Comparison of ENCODE assay signal across 2 cellular contexts in the genomic region with DNA sequence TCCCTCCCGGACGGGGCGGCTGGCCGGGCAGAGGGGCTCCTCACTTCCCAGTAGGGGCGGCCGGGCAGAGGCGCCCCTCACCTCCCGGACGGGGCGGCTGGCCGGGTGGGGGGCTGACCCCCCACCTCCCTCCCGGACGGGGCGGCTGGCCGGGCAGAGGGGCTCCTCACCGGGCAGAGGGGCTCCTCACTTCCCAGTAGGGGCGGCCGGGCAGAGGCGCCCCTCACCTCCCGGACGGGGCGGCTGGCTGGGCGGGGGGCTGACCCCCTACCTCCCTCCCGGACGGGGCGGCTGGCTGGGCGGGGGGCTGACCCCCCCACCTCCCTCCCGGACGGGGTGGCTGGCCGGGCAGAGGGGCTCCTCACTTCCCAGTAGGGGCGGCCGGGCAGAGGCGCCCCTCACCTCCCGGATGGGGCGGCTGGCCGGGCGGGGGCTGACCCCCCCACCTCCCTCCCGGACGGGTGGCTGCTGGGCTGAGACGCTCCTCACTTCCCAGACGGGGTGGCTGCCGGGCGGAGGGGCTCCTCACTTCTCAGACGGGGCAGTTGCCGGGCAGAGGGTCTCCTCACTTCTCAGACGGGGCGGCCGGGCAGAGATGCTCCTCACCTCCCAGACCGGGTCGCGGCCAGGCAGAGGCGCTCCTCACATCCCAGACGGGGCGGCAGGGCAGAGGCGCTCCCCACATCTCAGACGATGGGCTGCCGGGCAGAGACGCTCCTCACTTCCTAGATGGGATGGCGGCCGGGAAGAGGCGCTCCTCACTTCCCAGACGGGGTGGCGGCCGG. TPM values are rescaled to one million over a fixed set of nuclear protein-coding genes. Genes with fewer than 3 reads are reported as not detected.
"Had no signal": no experiment of that assay in that cellular context is flagged by ENCODE, and none has a peak within 500 bp of the region (broad histone marks: within the 10 kb centered on the region; RNA-seq: fewer than 3 reads in every experiment).

No MANE protein-coding gene starts in this region.

RNA-seq across cellular contexts. Expression of gene OSMR, which starts 16.4 kb away (rescaled TPM):
- total RNA-seq: HT-29 had no signal
- polyA plus RNA-seq: IgD-negative memory B cell had no signal
